Comparison of ENCODE assay signal across 2 cellular contexts in the genomic region with DNA sequence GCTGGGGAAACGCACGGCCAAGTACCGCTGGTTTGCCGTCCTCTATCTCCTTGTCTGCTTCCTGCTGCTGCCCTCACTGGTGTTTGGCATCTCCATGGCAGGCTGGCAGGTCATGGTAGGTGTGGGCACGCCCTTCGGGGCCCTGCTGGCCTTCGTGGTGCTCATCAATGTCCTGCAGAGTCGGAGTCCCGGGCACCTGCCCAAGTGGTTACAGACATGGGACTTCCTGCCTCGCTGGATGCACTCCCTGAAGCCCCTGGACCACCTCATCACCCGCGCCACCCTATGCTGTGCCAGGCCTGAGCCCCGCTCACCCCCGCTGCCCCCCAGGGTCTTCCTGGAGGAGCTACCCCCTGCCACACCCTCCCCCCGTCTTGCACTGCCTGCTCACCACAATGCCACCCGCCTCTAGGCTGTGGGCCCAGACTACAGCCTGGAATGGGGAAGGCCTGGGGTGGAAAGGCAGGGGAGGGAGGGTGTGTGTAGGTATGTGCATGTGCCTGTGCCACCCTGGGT.
TF ChIP-seq lines count a peak whose summit lies in the region.

No MANE protein-coding gene starts in this region.

TF ChIP-seq in SK-N-SH, 30 proteins besides CTCF, POLR2A, EP300 and RAD21 (continued from another document):
- TF ChIP-seq, protein P1, sequence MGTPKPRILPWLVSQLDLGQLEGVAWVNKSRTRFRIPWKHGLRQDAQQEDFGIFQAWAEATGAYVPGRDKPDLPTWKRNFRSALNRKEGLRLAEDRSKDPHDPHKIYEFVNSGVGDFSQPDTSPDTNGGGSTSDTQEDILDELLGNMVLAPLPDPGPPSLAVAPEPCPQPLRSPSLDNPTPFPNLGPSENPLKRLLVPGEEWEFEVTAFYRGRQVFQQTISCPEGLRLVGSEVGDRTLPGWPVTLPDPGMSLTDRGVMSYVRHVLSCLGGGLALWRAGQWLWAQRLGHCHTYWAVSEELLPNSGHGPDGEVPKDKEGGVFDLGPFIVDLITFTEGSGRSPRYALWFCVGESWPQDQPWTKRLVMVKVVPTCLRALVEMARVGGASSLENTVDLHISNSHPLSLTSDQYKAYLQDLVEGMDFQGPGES (IDR thresholded peaks at IDR 0.05; ENCODE audit: low read depth, low read length): no peak
- no peak for TF ChIP-seq GABPA (IDR thresholded peaks at IDR 0.05; ENCODE audit: low read depth)
- no peak for TF ChIP-seq FOXM1 (IDR thresholded peaks at IDR 0.05; ENCODE audit: low read depth)
- no peak for TF ChIP-seq NRF1 (IDR thresholded peaks at IDR 0.05; ENCODE audit: low read depth, low read length)
- TF ChIP-seq, protein P2, sequence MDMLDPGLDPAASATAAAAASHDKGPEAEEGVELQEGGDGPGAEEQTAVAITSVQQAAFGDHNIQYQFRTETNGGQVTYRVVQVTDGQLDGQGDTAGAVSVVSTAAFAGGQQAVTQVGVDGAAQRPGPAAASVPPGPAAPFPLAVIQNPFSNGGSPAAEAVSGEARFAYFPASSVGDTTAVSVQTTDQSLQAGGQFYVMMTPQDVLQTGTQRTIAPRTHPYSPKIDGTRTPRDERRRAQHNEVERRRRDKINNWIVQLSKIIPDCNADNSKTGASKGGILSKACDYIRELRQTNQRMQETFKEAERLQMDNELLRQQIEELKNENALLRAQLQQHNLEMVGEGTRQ (IDR thresholded peaks at IDR 0.05; ENCODE audit: borderline replicate concordance, low read depth, low read length): no peak
- TF ChIP-seq TCF12 (IDR thresholded peaks at IDR 0.05): no peak
- no peak for TF ChIP-seq TAF1 (IDR thresholded peaks at IDR 0.05; ENCODE audit: borderline replicate concordance, low read depth, low read length)

TF ChIP-seq in SK-N-SH treated with all-trans-retinoic acid at 6 μM for 48 hours, 23 proteins besides CTCF, POLR2A, EP300 and RAD21 (continued from another document):
- TF ChIP-seq, protein P3, sequence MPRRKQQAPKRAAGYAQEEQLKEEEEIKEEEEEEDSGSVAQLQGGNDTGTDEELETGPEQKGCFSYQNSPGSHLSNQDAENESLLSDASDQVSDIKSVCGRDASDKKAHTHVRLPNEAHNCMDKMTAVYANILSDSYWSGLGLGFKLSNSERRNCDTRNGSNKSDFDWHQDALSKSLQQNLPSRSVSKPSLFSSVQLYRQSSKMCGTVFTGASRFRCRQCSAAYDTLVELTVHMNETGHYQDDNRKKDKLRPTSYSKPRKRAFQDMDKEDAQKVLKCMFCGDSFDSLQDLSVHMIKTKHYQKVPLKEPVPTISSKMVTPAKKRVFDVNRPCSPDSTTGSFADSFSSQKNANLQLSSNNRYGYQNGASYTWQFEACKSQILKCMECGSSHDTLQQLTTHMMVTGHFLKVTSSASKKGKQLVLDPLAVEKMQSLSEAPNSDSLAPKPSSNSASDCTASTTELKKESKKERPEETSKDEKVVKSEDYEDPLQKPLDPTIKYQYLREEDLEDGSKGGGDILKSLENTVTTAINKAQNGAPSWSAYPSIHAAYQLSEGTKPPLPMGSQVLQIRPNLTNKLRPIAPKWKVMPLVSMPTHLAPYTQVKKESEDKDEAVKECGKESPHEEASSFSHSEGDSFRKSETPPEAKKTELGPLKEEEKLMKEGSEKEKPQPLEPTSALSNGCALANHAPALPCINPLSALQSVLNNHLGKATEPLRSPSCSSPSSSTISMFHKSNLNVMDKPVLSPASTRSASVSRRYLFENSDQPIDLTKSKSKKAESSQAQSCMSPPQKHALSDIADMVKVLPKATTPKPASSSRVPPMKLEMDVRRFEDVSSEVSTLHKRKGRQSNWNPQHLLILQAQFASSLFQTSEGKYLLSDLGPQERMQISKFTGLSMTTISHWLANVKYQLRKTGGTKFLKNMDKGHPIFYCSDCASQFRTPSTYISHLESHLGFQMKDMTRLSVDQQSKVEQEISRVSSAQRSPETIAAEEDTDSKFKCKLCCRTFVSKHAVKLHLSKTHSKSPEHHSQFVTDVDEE (CRISPR knock-in tag; IDR thresholded peaks at IDR 0.05): no peak
- TF ChIP-seq ZC3H10 (CRISPR knock-in tag; IDR thresholded peaks at IDR 0.05) (no peak), ZFP3 (CRISPR knock-in tag; IDR thresholded peaks at IDR 0.05) (no peak), OSR1 (CRISPR knock-in tag; IDR thresholded peaks at IDR 0.05) (no peak), ZNF8 (CRISPR knock-in tag; IDR thresholded peaks at IDR 0.05) (no peak), ESRRG (CRISPR knock-in tag; IDR thresholded peaks at IDR 0.05) (no peak), RARB (CRISPR knock-in tag; IDR thresholded peaks at IDR 0.05) (no peak), ZNF565 (CRISPR knock-in tag; conservative IDR thresholded peaks at IDR 0.05; ENCODE audit: low read depth) (no peak)
- TF ChIP-seq, protein P4, sequence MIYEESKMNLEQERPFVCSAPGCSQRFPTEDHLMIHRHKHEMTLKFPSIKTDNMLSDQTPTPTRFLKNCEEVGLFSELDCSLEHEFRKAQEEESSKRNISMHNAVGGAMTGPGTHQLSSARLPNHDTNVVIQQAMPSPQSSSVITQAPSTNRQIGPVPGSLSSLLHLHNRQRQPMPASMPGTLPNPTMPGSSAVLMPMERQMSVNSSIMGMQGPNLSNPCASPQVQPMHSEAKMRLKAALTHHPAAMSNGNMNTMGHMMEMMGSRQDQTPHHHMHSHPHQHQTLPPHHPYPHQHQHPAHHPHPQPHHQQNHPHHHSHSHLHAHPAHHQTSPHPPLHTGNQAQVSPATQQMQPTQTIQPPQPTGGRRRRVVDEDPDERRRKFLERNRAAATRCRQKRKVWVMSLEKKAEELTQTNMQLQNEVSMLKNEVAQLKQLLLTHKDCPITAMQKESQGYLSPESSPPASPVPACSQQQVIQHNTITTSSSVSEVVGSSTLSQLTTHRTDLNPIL (CRISPR knock-in tag; IDR thresholded peaks at IDR 0.05; ENCODE audit: low read depth): no peak
- TF ChIP-seq, protein P5, sequence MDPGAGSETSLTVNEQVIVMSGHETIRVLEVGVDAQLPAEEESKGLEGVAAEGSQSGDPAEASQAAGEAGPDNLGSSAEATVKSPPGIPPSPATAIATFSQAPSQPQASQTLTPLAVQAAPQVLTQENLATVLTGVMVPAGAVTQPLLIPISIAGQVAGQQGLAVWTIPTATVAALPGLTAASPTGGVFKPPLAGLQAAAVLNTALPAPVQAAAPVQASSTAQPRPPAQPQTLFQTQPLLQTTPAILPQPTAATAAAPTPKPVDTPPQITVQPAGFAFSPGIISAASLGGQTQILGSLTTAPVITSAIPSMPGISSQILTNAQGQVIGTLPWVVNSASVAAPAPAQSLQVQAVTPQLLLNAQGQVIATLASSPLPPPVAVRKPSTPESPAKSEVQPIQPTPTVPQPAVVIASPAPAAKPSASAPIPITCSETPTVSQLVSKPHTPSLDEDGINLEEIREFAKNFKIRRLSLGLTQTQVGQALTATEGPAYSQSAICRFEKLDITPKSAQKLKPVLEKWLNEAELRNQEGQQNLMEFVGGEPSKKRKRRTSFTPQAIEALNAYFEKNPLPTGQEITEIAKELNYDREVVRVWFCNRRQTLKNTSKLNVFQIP (CRISPR knock-in tag; IDR thresholded peaks at IDR 0.05; ENCODE audit: borderline replicate concordance, low read depth): no peak
- TF ChIP-seq, protein P6, sequence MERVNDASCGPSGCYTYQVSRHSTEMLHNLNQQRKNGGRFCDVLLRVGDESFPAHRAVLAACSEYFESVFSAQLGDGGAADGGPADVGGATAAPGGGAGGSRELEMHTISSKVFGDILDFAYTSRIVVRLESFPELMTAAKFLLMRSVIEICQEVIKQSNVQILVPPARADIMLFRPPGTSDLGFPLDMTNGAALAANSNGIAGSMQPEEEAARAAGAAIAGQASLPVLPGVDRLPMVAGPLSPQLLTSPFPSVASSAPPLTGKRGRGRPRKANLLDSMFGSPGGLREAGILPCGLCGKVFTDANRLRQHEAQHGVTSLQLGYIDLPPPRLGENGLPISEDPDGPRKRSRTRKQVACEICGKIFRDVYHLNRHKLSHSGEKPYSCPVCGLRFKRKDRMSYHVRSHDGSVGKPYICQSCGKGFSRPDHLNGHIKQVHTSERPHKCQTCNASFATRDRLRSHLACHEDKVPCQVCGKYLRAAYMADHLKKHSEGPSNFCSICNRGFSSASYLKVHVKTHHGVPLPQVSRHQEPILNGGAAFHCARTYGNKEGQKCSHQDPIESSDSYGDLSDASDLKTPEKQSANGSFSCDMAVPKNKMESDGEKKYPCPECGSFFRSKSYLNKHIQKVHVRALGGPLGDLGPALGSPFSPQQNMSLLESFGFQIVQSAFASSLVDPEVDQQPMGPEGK (CRISPR knock-in tag; IDR thresholded peaks at IDR 0.05; ENCODE audit: borderline replicate concordance): no peak
